30 cellular contexts compared by ENCODE assay signal in the genomic region with DNA sequence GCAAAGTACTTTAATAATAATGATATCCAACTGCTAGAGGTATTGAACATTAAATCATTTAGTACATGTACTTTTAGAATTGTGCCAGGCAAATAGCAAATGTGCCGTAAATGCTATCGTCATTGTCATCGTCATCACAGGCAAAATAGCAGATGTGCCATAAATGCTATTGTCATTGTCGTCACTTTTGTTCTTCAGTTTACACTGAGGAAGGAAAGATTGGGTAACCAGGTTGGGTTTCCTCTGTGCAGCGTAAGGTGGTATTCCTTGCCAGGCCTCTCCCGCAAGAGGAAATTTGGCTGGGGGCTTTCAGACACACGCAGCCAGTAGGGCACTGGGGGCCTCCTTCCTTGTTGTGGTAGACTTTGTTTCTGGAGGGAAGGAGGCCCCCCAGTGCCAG. TPM values are rescaled to one million over a fixed set of nuclear protein-coding genes. Genes with fewer than 3 reads are reported as not detected.
"Had no signal": no experiment of that assay in that cellular context is flagged by ENCODE, and none has a peak within 500 bp of the region (broad histone marks: within the 10 kb centered on the region; RNA-seq: fewer than 3 reads in every experiment).

No MANE protein-coding gene starts in this region.

- H3K27ac Mint-ChIP-seq: activated CD8-positive, alpha-beta T cell treated with anti-CD3 and anti-CD28 coated beads, Interleukin-2, amount 10 ng/mL, durations not matched to agents 7 days and 5 days; activated naive CD4-positive, alpha-beta T cell treated with anti-CD3 and anti-CD28 coated beads, Interleukin-2, amount 50 U/mL, for 24 hours; activated naive CD8-positive, alpha-beta T cell treated with anti-CD3 and anti-CD28 coated beads, Interleukin-2, amount 50 U/mL, for 24 hours; T-helper 2 cell treated with Interferon-gamma antibody and Interleukin-4, amounts not matched to agents 5 μg/mL and 100 μg/mL, for 36 hours; WTC11 had no signal

- H3K27me3 Mint-ChIP-seq: activated naive CD4-positive, alpha-beta T cell treated with anti-CD3 and anti-CD28 coated beads, Interleukin-2, amount 50 U/mL, for 24 hours; activated naive CD8-positive, alpha-beta T cell treated with anti-CD3 and anti-CD28 coated beads, Interleukin-2, amount 50 U/mL, for 24 hours had no signal

- H3K4me3 ChIP-seq: ascending aorta, body of pancreas, PC-9 had no signal

- H3K36me3 ChIP-seq: ascending aorta had no signal

- H3K4me2 ChIP-seq: PC-9 had no signal

- ATAC-seq: activated CD8-positive, alpha-beta T cell treated with anti-CD3 and anti-CD28 coated beads, Interleukin-2, amount 10 ng/mL, durations not matched to agents 7 days and 5 days; activated naive CD8-positive, alpha-beta T cell treated with anti-CD3 and anti-CD28 coated beads, Interleukin-2, amount 50 U/mL, for 24 hours; body of pancreas; WTC11 had no signal

- DNase-seq: activated CD4-positive, alpha-beta T cell treated with anti-CD3 and anti-CD28 coated beads for 48 hours; activated CD4-positive, alpha-beta T cell treated with anti-CD3 and anti-CD28 coated beads, Interleukin-2, amount 50 U/mL, for 4 hours; activated CD4-positive, CD25-positive, alpha-beta regulatory T cell treated with anti-CD3 and anti-CD28 coated beads, Interleukin-2, amount 50 U/mL, for 72 hours; activated CD8-positive, alpha-beta memory T cell treated with anti-CD3 and anti-CD28 coated beads, Interleukin-2, amount 50 U/mL, for 48 hours; activated CD8-positive, alpha-beta T cell treated with anti-CD3 and anti-CD28 coated beads, Interleukin-2, amount 10 ng/mL, durations not matched to agents 7 days and 5 days; activated effector memory CD4-positive, alpha-beta T cell treated with Interleukin-2 at 50 U/mL for 16 hours; activated naive CD4-positive, alpha-beta T cell; activated naive CD8-positive, alpha-beta T cell treated with anti-CD3 and anti-CD28 coated beads, Interleukin-2, amount 50 U/mL, for 24 hours; activated T-cell treated with anti-CD3 and anti-CD28 coated beads, Interleukin-2, amount 50 U/mL, for 1 hour; amniotic stem cell; body of pancreas; central memory CD4-positive, alpha-beta T cell; IMR-90; KG1; NCI-H1092; NCI-H1417 treated with DMSO at 0.1 percent for 48 hours; NCI-H1694; NCI-H2029; NCI-H345; NCI-H510A; NCI-H526 treated with DMSO at 0.1 percent for 48 hours; NCI-H82; PC-9; SIG-M5; SW 1271 had no signal

- H3K9me3 ChIP-seq: ascending aorta, body of pancreas had no signal

- H3K9me3 Mint-ChIP-seq: activated naive CD8-positive, alpha-beta T cell treated with anti-CD3 and anti-CD28 coated beads, Interleukin-2, amount 50 U/mL, for 24 hours; T-helper 2 cell treated with Interferon-gamma antibody and Interleukin-4, amounts not matched to agents 5 μg/mL and 100 μg/mL, for 36 hours had no signal

- H3K4me1 Mint-ChIP-seq: activated naive CD4-positive, alpha-beta T cell treated with anti-CD3 and anti-CD28 coated beads, Interleukin-2, amount 50 U/mL, for 24 hours; activated naive CD8-positive, alpha-beta T cell treated with anti-CD3 and anti-CD28 coated beads, Interleukin-2, amount 50 U/mL, for 24 hours had no signal

- H3K27ac ChIP-seq: ascending aorta, body of pancreas, PC-9 had no signal

- H3K4me3 Mint-ChIP-seq: activated CD8-positive, alpha-beta T cell treated with anti-CD3 and anti-CD28 coated beads, Interleukin-2, amount 10 ng/mL, durations not matched to agents 7 days and 5 days; activated naive CD4-positive, alpha-beta T cell treated with anti-CD3 and anti-CD28 coated beads, Interleukin-2, amount 50 U/mL, for 24 hours; activated naive CD8-positive, alpha-beta T cell treated with anti-CD3 and anti-CD28 coated beads, Interleukin-2, amount 50 U/mL, for 24 hours; T-helper 2 cell treated with Interferon-gamma antibody and Interleukin-4, amounts not matched to agents 5 μg/mL and 100 μg/mL, for 36 hours; WTC11 had no signal

- H3K4me1 ChIP-seq: ascending aorta, body of pancreas had no signal

- H3K27me3 ChIP-seq: ascending aorta, body of pancreas had no signal

- H3K36me3 Mint-ChIP-seq: activated naive CD4-positive, alpha-beta T cell treated with anti-CD3 and anti-CD28 coated beads, Interleukin-2, amount 50 U/mL, for 24 hours had no signal

RNA-seq across cellular contexts. Expression of a gene that starts 57.7 kb away (rescaled TPM):
- total RNA-seq: activated CD8-positive, alpha-beta T cell treated with anti-CD3 and anti-CD28 coated beads, Interleukin-2, amount 10 ng/mL, durations not matched to agents 7 days and 5 days; ascending aorta; T-helper 1 cell treated with Interleukin-12 subunit alpha and Interleukin-12 subunit beta and Interleukin-4 antibody, amounts not matched to agents 30 ng/mL and 1 ng/mL, for 36 hours had no signal
